2 cellular contexts compared by ENCODE assay signal in the genomic region with DNA sequence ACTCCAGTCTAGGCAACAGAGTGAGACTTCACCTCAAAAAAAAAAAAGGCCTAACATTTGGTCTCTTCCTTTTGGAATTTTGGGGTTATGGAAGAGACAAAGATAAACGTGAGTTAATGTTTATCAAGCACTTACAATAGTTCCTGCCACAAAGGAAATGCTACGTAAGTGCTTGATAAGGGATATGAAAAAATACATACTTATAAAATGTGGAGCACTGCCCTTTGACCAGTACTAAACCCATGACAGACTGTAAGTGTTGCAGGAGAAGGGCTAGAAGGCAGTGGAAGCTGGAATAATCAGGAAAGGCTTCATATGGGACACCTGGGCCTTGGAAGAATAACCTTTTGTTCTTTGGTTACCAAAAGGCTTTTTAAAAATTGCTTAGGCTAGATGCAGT.
TF ChIP-seq lines count a peak whose summit lies in the region.

No MANE protein-coding gene starts in this region.

TF ChIP-seq in liver, 16 proteins besides CTCF, POLR2A, EP300 and RAD21:
- TF ChIP-seq NR2F2 (IDR thresholded peaks at IDR 0.05): peak; percentile 81
- TF ChIP-seq GABPA (IDR thresholded peaks at IDR 0.05 in 1 of 2, conservative IDR thresholded peaks at IDR 0.05 in 1 of 2): no peak

TF ChIP-seq in HepG2, 621 proteins besides CTCF, POLR2A, EP300 and RAD21:
- TF ChIP-seq FOXC1 (CRISPR knock-in tag; IDR thresholded peaks at IDR 0.05; ENCODE audit: borderline replicate concordance) (no peak), ELF4 (CRISPR knock-in tag; IDR thresholded peaks at IDR 0.05; ENCODE audit: borderline replicate concordance) (no peak), RBM39 (IDR thresholded peaks at IDR 0.05; ENCODE audit: low read depth, low read length, poor library complexity, severe bottlenecking) (no peak), ZNF777 (CRISPR knock-in tag; IDR thresholded peaks at IDR 0.05) (no peak), HNRNPL (IDR thresholded peaks at IDR 0.05; ENCODE audit: low read depth, low read length) (no peak)
- TF ChIP-seq, protein P1, sequence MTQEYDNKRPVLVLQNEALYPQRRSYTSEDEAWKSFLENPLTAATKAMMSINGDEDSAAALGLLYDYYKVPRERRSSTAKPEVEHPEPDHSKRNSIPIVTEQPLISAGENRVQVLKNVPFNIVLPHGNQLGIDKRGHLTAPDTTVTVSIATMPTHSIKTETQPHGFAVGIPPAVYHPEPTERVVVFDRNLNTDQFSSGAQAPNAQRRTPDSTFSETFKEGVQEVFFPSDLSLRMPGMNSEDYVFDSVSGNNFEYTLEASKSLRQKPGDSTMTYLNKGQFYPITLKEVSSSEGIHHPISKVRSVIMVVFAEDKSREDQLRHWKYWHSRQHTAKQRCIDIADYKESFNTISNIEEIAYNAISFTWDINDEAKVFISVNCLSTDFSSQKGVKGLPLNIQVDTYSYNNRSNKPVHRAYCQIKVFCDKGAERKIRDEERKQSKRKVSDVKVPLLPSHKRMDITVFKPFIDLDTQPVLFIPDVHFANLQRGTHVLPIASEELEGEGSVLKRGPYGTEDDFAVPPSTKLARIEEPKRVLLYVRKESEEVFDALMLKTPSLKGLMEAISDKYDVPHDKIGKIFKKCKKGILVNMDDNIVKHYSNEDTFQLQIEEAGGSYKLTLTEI (CRISPR knock-in tag; conservative IDR thresholded peaks at IDR 0.05): no peak
